8 cellular contexts compared by ENCODE assay signal in genomic region chr22:35299717-35300497, GRCh38. TPM values are rescaled to one million over a fixed set of nuclear protein-coding genes. Genes with fewer than 3 reads are reported as not detected.
DNase-seq lines count a peak whose midpoint lies in the region; ATAC-seq, FAIRE-seq and TF ChIP-seq lines count a peak whose summit lies in the region.

Gene TOM1 (plus strand): TSS chr22:35299894. CDS start chr22:35299929, 35 bp downstream.

- no peaks in the 10 kb centered on the region for H3K27me3 ChIP-seq in esophagus muscularis mucosa
- H3K27me3 ChIP-seq in muscle layer of duodenum (ENCODE audit: low read depth, low read length): no peaks in the 10 kb centered on the region

- H3K4me3 ChIP-seq in esophagus muscularis mucosa (peak within 1 kb of the TSS; percentile 71 to 93 (median 84)), muscle layer of duodenum (ENCODE audit: low read depth in 1 of 2, low read length in 2 of 2) (peak within 1 kb of the TSS; percentile 80 to 95)

- H3K36me3 Mint-ChIP-seq in activated T-cell treated with anti-CD3 and anti-CD28 coated beads, Interleukin-2, amount 50 U/mL, for 72 hours (ENCODE audit: insufficient read depth in 2 of 2): no peaks in the 10 kb centered on the region

- no peaks in the 10 kb centered on the region for H3K9me3 Mint-ChIP-seq in activated T-cell treated with anti-CD3 and anti-CD28 coated beads, Interleukin-2, amount 50 U/mL, for 72 hours

- peak within 1 kb of the TSS; percentile 97 for H3K27ac Mint-ChIP-seq in activated T-cell treated with anti-CD3 and anti-CD28 coated beads, Interleukin-2, amount 50 U/mL, for 72 hours

- DNase-seq in DMS53 treated with DMSO at 0.1 percent for 48 hours (lab: John Stamatoyannopoulos, UW; ENCODE audit: unreplicated experiment) (peak; percentile 61), RCC 7860 (ENCODE audit: low spot score) (peak; percentile 94), esophagus muscularis mucosa (ENCODE audit: extremely low spot score) (peak; percentile 100)
- peak; percentile 98 to 99 for DNase-seq in activated T-cell treated with anti-CD3 and anti-CD28 coated beads, Interleukin-2, amount 50 U/mL, for 72 hours
- DNase-seq in stimulated activated CD8-positive, alpha-beta memory T cell treated with anti-CD3 and anti-CD28 coated beads, Interleukin-7, amount 100 ng/mL, for 4 hours (ENCODE audit: low read depth in 2 of 2): peak; percentile 94 to 97

- ATAC-seq in GM21786 (IDR thresholded peaks at IDR 0.05; ENCODE audit: unreplicated experiment): peak; percentile 96
- ATAC-seq in activated T-cell treated with anti-CD3 and anti-CD28 coated beads, Interleukin-2, amount 50 U/mL, for 72 hours (replicated peaks in 1 of 2): peak; percentile 95 to 96

- peak within 1 kb of the TSS; percentile 94 to 99 for H3K4me3 Mint-ChIP-seq in activated T-cell treated with anti-CD3 and anti-CD28 coated beads, Interleukin-2, amount 50 U/mL, for 72 hours

- H3K27me3 Mint-ChIP-seq in activated T-cell treated with anti-CD3 and anti-CD28 coated beads, Interleukin-2, amount 50 U/mL, for 72 hours (ENCODE audit: low read depth): no peaks in the 10 kb centered on the region

- peak; percentile 89 for TF ChIP-seq POLR2A in esophagus muscularis mucosa (IDR thresholded peaks at IDR 0.05; ENCODE audit: low read depth)

- WGBS in esophagus muscularis mucosa: no CpG with 5 or more reads among the region's 59 CpGs

- H3K36me3 ChIP-seq in KOPT-K1 (ENCODE audit: insufficient read depth, low read length) (peaks cover 30% of the 10 kb centered on the region), esophagus muscularis mucosa (peaks cover 0 to 11% (median 5%) of the 10 kb centered on the region in 4 donors), muscle layer of duodenum (ENCODE audit: control insufficient read depth in 1 of 2, insufficient read depth in 2 of 2, low read length in 2 of 2) (peaks cover 2 to 9% of the 10 kb centered on the region in 2 donors)

- peaks cover 44% of the 10 kb centered on the region for H3K4me1 Mint-ChIP-seq in activated T-cell treated with anti-CD3 and anti-CD28 coated beads, Interleukin-2, amount 50 U/mL, for 72 hours (ENCODE audit: low read depth)

- H3K4me1 ChIP-seq in esophagus muscularis mucosa (peaks cover 21 to 34% (median 25%) of the 10 kb centered on the region in 4 donors), muscle layer of duodenum (ENCODE audit: control insufficient read depth in 1 of 2, insufficient read depth in 2 of 2, low read length in 2 of 2) (peaks cover 0 to 14% of the 10 kb centered on the region in 2 donors)

- FAIRE-seq in RCC 7860 (lab: Jason Lieb, UNC): peak; percentile 77

- no peak for TF ChIP-seq EP300 in esophagus muscularis mucosa (IDR thresholded peaks at IDR 0.05)

- no peak for TF ChIP-seq CTCF in esophagus muscularis mucosa (IDR thresholded peaks at IDR 0.05)

- H3K27ac ChIP-seq in KOPT-K1 (ENCODE audit: low read depth, low read length, poor library complexity, severe bottlenecking) (peak within 1 kb of the TSS; percentile 70), esophagus muscularis mucosa (replicated peaks in 1 of 4) (peak within 1 kb of the TSS; percentile 91 to 98 (median 95)), muscle layer of duodenum (ENCODE audit: low read length) (peak within 1 kb of the TSS; percentile 90)

- intact Hi-C loops in esophagus muscularis mucosa (cut with DNase I): no loop called here

- no peaks in the 10 kb centered on the region for H3K9me3 ChIP-seq in KOPT-K1 (ENCODE audit: insufficient read depth, low read length, poor library complexity, severe bottlenecking)
- H3K9me3 ChIP-seq in esophagus muscularis mucosa: no peaks in the 10 kb centered on the region
- no peaks in the 10 kb centered on the region for H3K9me3 ChIP-seq in muscle layer of duodenum (ENCODE audit: control insufficient read depth in 1 of 2, low read length in 2 of 2)

RNA-seq across cellular contexts. Expression of gene TOM1, which starts in this region (rescaled TPM):
- 10 to 100 TPM; 38.4 to 40.4 TPM for total RNA-seq in activated T-cell treated with anti-CD3 and anti-CD28 coated beads, Interleukin-2, amount 50 U/mL, for 72 hours
- total RNA-seq in esophagus muscularis mucosa: 10 to 100 TPM; 22.8 to 44.6 (median 35.8) TPM

Comparison
In these comparisons a context has a peak if more than half of its experiments do, and no peak if none do; other contexts are left out.
1. Peak in every context shown above with its lines: DNase-seq, ATAC-seq, H3K4me3 ChIP-seq and H3K27ac ChIP-seq.